8 cellular contexts compared by ENCODE assay signal in genomic region chr15:40097968-40098476, GRCh38. TPM values are rescaled to one million over a fixed set of nuclear protein-coding genes. Genes with fewer than 3 reads are reported as not detected.
DNase-seq lines count a peak whose midpoint lies in the region; ATAC-seq and TF ChIP-seq lines count a peak whose summit lies in the region.

No MANE protein-coding gene starts in this region.

- no peaks in the 10 kb centered on the region for H3K27me3 ChIP-seq in CD4-positive, alpha-beta memory T cell (ENCODE audit: insufficient read depth, low read length)
- no peaks in the 10 kb centered on the region for H3K27me3 ChIP-seq in HL-60 (ENCODE audit: insufficient read depth, poor library complexity, severe bottlenecking)

- H3K27ac ChIP-seq in CD4-positive, alpha-beta memory T cell (ENCODE audit: low read depth, low read length) = no peak overlapping the region
- H3K27ac ChIP-seq in HL-60 (replicated peaks) (peak overlapping the region; percentile 87), mesodermal cell (ENCODE audit: low read depth, low read length, severe bottlenecking) (peak overlapping the region; percentile 99)

- intact Hi-C loops in CD4-positive, alpha-beta memory T cell (cut with micrococcal nuclease) = no loop called here

- H3K9me3 Mint-ChIP-seq in CD4-positive, alpha-beta memory T cell = no peaks in the 10 kb centered on the region
- H3K9me3 Mint-ChIP-seq in activated naive CD4-positive, alpha-beta T cell treated with anti-CD3 and anti-CD28 coated beads, Interleukin-2, amount 50 U/mL, for 72 hours = no peaks in the 10 kb centered on the region

- no peaks in the 10 kb centered on the region for H3K9me3 ChIP-seq in CD4-positive, alpha-beta memory T cell (ENCODE audit: control insufficient read depth in 1 of 2, low read length in 2 of 2)
- no peaks in the 10 kb centered on the region for H3K9me3 ChIP-seq in mesodermal cell (ENCODE audit: control insufficient read depth, low read length)

- H3K4me3 Mint-ChIP-seq in CD4-positive, alpha-beta memory T cell = peak overlapping the region in 5 of 8 donors; percentile 44 to 63 (median 57)

- peaks cover 0 to 2% of the 10 kb centered on the region in 2 donors for H3K27me3 Mint-ChIP-seq in CD4-positive, alpha-beta memory T cell

- H3K36me3 Mint-ChIP-seq in CD4-positive, alpha-beta memory T cell = no peaks in the 10 kb centered on the region
- peaks cover 0 to 5% of the 10 kb centered on the region in 2 donors for H3K36me3 Mint-ChIP-seq in activated naive CD4-positive, alpha-beta T cell treated with anti-CD3 and anti-CD28 coated beads, Interleukin-2, amount 50 U/mL, for 72 hours

- no peak for TF ChIP-seq CTCF in HL-60 (IDR thresholded peaks at IDR 0.05; ENCODE audit: insufficient read depth, low read length)

- peak in 1 of 2 donors; percentile 15 for ATAC-seq in activated naive CD4-positive, alpha-beta T cell treated with anti-CD3 and anti-CD28 coated beads, Interleukin-2, amount 50 U/mL, for 72 hours
- ATAC-seq in GM18511 (IDR thresholded peaks at IDR 0.05; ENCODE audit: unreplicated experiment) (no peak), HG02970 (IDR thresholded peaks at IDR 0.05; ENCODE audit: low FRiP score, unreplicated experiment) (no peak), HG03521 (IDR thresholded peaks at IDR 0.05; ENCODE audit: unreplicated experiment) (no peak)

- WGBS in mesodermal cell (ENCODE audit: insufficient coverage in 2 of 2), 2 experiments = 79 to 81% methylated on average over 8 of the region's 10 CpGs

- CTCF ChIA-PET in CD4-positive, alpha-beta memory T cell (lab: Charles Lee; ENCODE audit: partially characterized antibody) = interaction anchor here (1.1 to 10.4 kb wide), 4 partner anchors 10 to 52 kb away, joined by 3 to 152 read pairs (median 24); partner anchors contain the start of gene BMF

- POLR2A ChIA-PET in CD4-positive, alpha-beta memory T cell (lab: Charles Lee; ENCODE audit: partially characterized antibody) = interaction anchor here (1.0 to 5.3 kb wide), 7 partner anchors 10 to 53 kb away, joined by 3 to 36 read pairs (median 5); partner anchors contain the start of gene BMF

- H3K4me3 ChIP-seq in CD4-positive, alpha-beta memory T cell (ENCODE audit: low read length in 2 of 2) = no peak overlapping the region
- H3K4me3 ChIP-seq in HL-60 (replicated peaks; ENCODE audit: insufficient read depth, low read length) = no peak overlapping the region
- H3K4me3 ChIP-seq in mesodermal cell (ENCODE audit: extremely low read depth, insufficient read depth, low read length, poor library complexity, severe bottlenecking) = no peak overlapping the region

- H3K4me1 ChIP-seq in CD4-positive, alpha-beta memory T cell (ENCODE audit: insufficient read depth, low read length) = peaks cover 50% of the 10 kb centered on the region
- peaks cover 77% of the 10 kb centered on the region for H3K4me1 ChIP-seq in mesodermal cell (ENCODE audit: control insufficient read depth, insufficient read depth, low read length, poor library complexity, severe bottlenecking)

- peaks cover 12 to 42% (median 28%) of the 10 kb centered on the region in 4 donors for H3K4me1 Mint-ChIP-seq in CD4-positive, alpha-beta memory T cell

- H3K36me3 ChIP-seq in CD4-positive, alpha-beta memory T cell (ENCODE audit: insufficient read depth, low read length) = no peaks in the 10 kb centered on the region
- peaks cover 76% of the 10 kb centered on the region for H3K36me3 ChIP-seq in mesodermal cell (ENCODE audit: control insufficient read depth, insufficient read depth, low read length)

- H3K27ac Mint-ChIP-seq in CD4-positive, alpha-beta memory T cell = peak overlapping the region in 2 of 7 donors; percentile 82 to 92
- peak overlapping the region; percentile 89 to 97 for H3K27ac Mint-ChIP-seq in activated naive CD4-positive, alpha-beta T cell treated with anti-CD3 and anti-CD28 coated beads, Interleukin-2, amount 50 U/mL, for 72 hours

- no peak for DNase-seq in CD4-positive, alpha-beta memory T cell
- peak in 1 of 2 experiments; percentile 84 for DNase-seq in HL-60 (ENCODE audit: low read depth in 1 of 2, low spot score in 1 of 2)
- no peak for DNase-seq in activated naive CD4-positive, alpha-beta T cell treated with anti-CD3 and anti-CD28 coated beads, Interleukin-2, amount 50 U/mL, for 72 hours (ENCODE audit: low spot score in 2 of 2)
- DNase-seq in glomerular visceral epithelial cell (ENCODE audit: extremely low spot score) = no peak

RNA-seq across cellular contexts. Expression of gene BMF, which starts 10.7 kb away (rescaled TPM):
- total RNA-seq in CD4-positive, alpha-beta memory T cell = 10 to 100 TPM; 13.3 to 13.7 TPM
- under 1 TPM; 0.55 to 0.99 TPM for polyA plus RNA-seq in CD4-positive, alpha-beta memory T cell
- 10 to 100 TPM; 10.8 to 11.6 TPM for total RNA-seq in activated naive CD4-positive, alpha-beta T cell treated with anti-CD3 and anti-CD28 coated beads, Interleukin-2, amount 50 U/mL, for 72 hours
- polyA plus RNA-seq in mesodermal cell (2013, experiment 1 of 2) = 59.4 TPM
- 51.4 TPM for polyA plus RNA-seq in mesodermal cell (2013, experiment 2 of 2)

RNA-seq across cellular contexts. Expression of gene SRP14, which starts 59.0 kb away (rescaled TPM):
- total RNA-seq in CD4-positive, alpha-beta memory T cell = 100 to 1,000 TPM; 118 to 120 TPM
- polyA plus RNA-seq in CD4-positive, alpha-beta memory T cell = 1,000 to 10,000 TPM in 1 of 2 donors, 100 to 1,000 TPM in 1; 773 to 1,035 TPM
- total RNA-seq in activated naive CD4-positive, alpha-beta T cell treated with anti-CD3 and anti-CD28 coated beads, Interleukin-2, amount 50 U/mL, for 72 hours = 100 to 1,000 TPM; 146 to 182 TPM
- 633 TPM for polyA plus RNA-seq in mesodermal cell (2013, experiment 1 of 2)
- polyA plus RNA-seq in mesodermal cell (2013, experiment 2 of 2) = 649 TPM
